In genomic region chr15:85646538-85647091, GRCh38 we compare ENCODE assay signal across 9 cellular contexts.
DNase-seq lines count a peak whose midpoint lies in the region; ATAC-seq, FAIRE-seq and TF ChIP-seq lines count a peak whose summit lies in the region.
"Had no signal": no experiment of that assay in that cellular context is flagged by ENCODE, and none has a peak within 500 bp of the region (broad histone marks: within the 10 kb centered on the region; RNA-seq: fewer than 3 reads in every experiment).

No MANE protein-coding gene starts in this region.

- 88% methylated on average over 4 of the region's 4 CpGs for WGBS in thyroid gland, 2 donors

- no peaks in the 10 kb centered on the region for H3K9me3 ChIP-seq in thyroid gland

- no peak for TF ChIP-seq CTCF in CD14-positive monocyte (IDR thresholded peaks at IDR 0.05)
- TF ChIP-seq CTCF in thyroid gland (IDR thresholded peaks at IDR 0.05): no peak

- no peak overlapping the region for H3K4me3 Mint-ChIP-seq in CD14-positive monocyte
- no peak overlapping the region for H3K4me3 Mint-ChIP-seq in stimulated activated naive B cell treated with anti-CD40 and anti-IgM and Interleukin-4, amounts not matched to agents 10 μg/mL and 1 μg/mL and 100 μg/mL, for 72 hours

- no peaks in the 10 kb centered on the region for H3K9me3 Mint-ChIP-seq in CD14-positive monocyte
- no peaks in the 10 kb centered on the region for H3K9me3 Mint-ChIP-seq in stimulated activated naive B cell treated with anti-CD40 and anti-IgM and Interleukin-4, amounts not matched to agents 10 μg/mL and 1 μg/mL and 100 μg/mL, for 72 hours

- peaks cover 28% of the 10 kb centered on the region for H3K4me1 Mint-ChIP-seq in CD14-positive monocyte
- H3K4me1 Mint-ChIP-seq in stimulated activated naive B cell treated with anti-CD40 and anti-IgM and Interleukin-4, amounts not matched to agents 10 μg/mL and 1 μg/mL and 100 μg/mL, for 72 hours: peaks cover 11 to 27% of the 10 kb centered on the region in 2 donors

- H3K27me3 ChIP-seq in thyroid gland: no peaks in the 10 kb centered on the region

- peak; percentile 91 for ATAC-seq in GM19351 (IDR thresholded peaks at IDR 0.05; ENCODE audit: unreplicated experiment)
- ATAC-seq in HG03457 (IDR thresholded peaks at IDR 0.05; ENCODE audit: unreplicated experiment): peak; percentile 91
- peak; percentile 45 to 75 for ATAC-seq in stimulated activated naive B cell treated with anti-CD40 and anti-IgM and Interleukin-4, amounts not matched to agents 10 μg/mL and 1 μg/mL and 100 μg/mL, for 72 hours (replicated peaks)

- H3K27me3 Mint-ChIP-seq in CD14-positive monocyte (ENCODE audit: low read depth in 3 of 3): no peaks in the 10 kb centered on the region
- H3K27me3 Mint-ChIP-seq in stimulated activated naive B cell treated with anti-CD40 and anti-IgM and Interleukin-4, amounts not matched to agents 10 μg/mL and 1 μg/mL and 100 μg/mL, for 72 hours: no peaks in the 10 kb centered on the region

- peak overlapping the region; percentile 19 to 91 (median 80) for H3K27ac Mint-ChIP-seq in CD14-positive monocyte
- H3K27ac Mint-ChIP-seq in stimulated activated naive B cell treated with anti-CD40 and anti-IgM and Interleukin-4, amounts not matched to agents 10 μg/mL and 1 μg/mL and 100 μg/mL, for 72 hours: peak overlapping the region; percentile 75

- DNase-seq in CD14-positive monocyte (ENCODE audit: low spot score): no peak
- peak; percentile 83 for DNase-seq in astrocyte of the hippocampus (ENCODE audit: low read depth, low spot score)
- DNase-seq in stimulated activated naive B cell treated with anti-CD40 and anti-IgM and Interleukin-4, amounts not matched to agents 10 μg/mL and 1 μg/mL and 100 μg/mL, for 72 hours: no peak
- no peak for DNase-seq in dedifferentiated amniotic fluid mesenchymal stem cell (ENCODE audit: extremely low spot score)
- no peak for DNase-seq in GM12892 (ENCODE audit: insufficient read length)
- no peak for DNase-seq in thyroid gland

- no peak for TF ChIP-seq POLR2A in GM12892 (IDR thresholded peaks at IDR 0.05; ENCODE audit: low read depth, low read length)
- no peak for TF ChIP-seq POLR2A in thyroid gland (IDR thresholded peaks at IDR 0.05)

- H3K36me3 ChIP-seq in thyroid gland: peaks cover 17% of the 10 kb centered on the region in 2 donors

- intact Hi-C loops in CD14-positive monocyte (cut with micrococcal nuclease): no loop called here
- intact Hi-C loops in thyroid gland (cut with DNase I): no loop called here

- peaks cover 65 to 80% of the 10 kb centered on the region in 2 donors for H3K36me3 Mint-ChIP-seq in CD14-positive monocyte
- H3K36me3 Mint-ChIP-seq in stimulated activated naive B cell treated with anti-CD40 and anti-IgM and Interleukin-4, amounts not matched to agents 10 μg/mL and 1 μg/mL and 100 μg/mL, for 72 hours: peaks cover 41 to 44% of the 10 kb centered on the region in 2 donors

- H3K4me3 ChIP-seq in thyroid gland (replicated peaks in 1 of 3): no peak overlapping the region

- no peak for FAIRE-seq in GM12892 (lab: Jason Lieb, UNC)
- FAIRE-seq: colon had no signal

- peaks cover 28 to 32% of the 10 kb centered on the region in 2 donors for H3K4me1 ChIP-seq in thyroid gland

- peak overlapping the region in 1 of 3 donors; percentile 38 for H3K27ac ChIP-seq in thyroid gland
